24 cellular contexts compared by ENCODE assay signal in the genomic region with DNA sequence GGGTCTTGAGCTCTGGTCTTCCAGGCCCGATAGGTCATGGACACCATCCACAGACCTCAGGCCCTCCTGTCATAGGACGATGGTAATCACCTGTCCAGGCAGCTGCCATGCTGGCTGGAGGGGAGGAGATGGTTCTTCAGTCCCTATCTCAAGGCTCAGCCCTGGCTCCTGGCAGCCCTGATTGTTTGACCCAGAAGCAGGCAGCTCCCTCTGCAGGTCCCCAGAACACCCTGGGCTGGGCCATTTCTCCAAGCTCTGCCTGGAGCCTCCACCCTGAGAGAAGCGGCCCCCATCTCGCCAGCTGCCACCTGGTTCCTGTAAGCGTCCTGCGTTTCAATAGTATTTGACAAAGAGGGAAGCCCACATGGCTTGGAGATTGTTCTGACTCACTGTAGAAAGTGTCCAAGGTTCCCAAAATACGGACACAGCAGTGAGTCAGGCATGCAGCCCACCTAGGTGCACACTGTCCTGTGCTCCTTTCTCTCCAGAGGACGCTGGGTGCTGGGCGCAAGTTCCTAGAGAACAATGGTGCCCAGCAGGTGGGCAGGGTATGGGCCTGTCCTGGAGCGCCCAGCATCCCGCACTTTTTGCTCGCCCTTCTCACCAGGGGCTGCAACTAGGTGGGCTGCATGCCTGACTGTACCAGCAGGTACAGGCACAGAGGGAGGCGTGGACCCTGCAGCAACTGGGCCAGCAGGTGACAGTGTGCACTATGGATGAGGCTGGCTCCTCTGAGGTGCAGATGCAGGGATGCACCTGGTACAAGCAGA.
DNase-seq lines count a peak whose midpoint lies in the region; ATAC-seq and TF ChIP-seq lines count a peak whose summit lies in the region.
"Had no signal": no experiment of that assay in that cellular context is flagged by ENCODE, and none has a peak within 500 bp of the region (broad histone marks: within the 10 kb centered on the region; RNA-seq: fewer than 3 reads in every experiment).

No MANE protein-coding gene starts in this region.

- in situ Hi-C loops in Panc1 (cut with HindIII; ENCODE audit: low pct_unique_long_range_greater_than_20kb, low sequenced_read_pairs), result no loop called here

- H3K27me3 ChIP-seq in GM23338 (ENCODE audit: insufficient read depth), result no peaks in the 10 kb centered on the region
- H3K27me3 ChIP-seq in Panc1 (ENCODE audit: control insufficient read depth, insufficient read depth, low read length), result peaks cover 10% of the 10 kb centered on the region; the same call in 1 of the 2 replicates
- no peaks in the 10 kb centered on the region for H3K27me3 ChIP-seq in endodermal cell (ENCODE audit: control insufficient read depth, insufficient read depth, low read length, poor library complexity, severe bottlenecking)
- no peaks in the 10 kb centered on the region for H3K27me3 ChIP-seq in thyroid gland
- H3K27me3 ChIP-seq: BLaER1 treated with 17β-estradiol and CSF1 and Interleukin-3, amounts not matched to agents 10 nM and 100 nM had no signal

- no peaks in the 10 kb centered on the region for H3F3A ChIP-seq in GM23338 (replicated peaks; ENCODE audit: low read depth)

- no peak for TF ChIP-seq POLR2A in thyroid gland (IDR thresholded peaks at IDR 0.05)

- H3K27me3 Mint-ChIP-seq in GM23338 (ENCODE audit: insufficient read depth, low read depth, poor library complexity) (no peaks in the 10 kb centered on the region), endodermal cell (ENCODE audit: insufficient read depth) (peaks cover 13% of the 10 kb centered on the region)

- H3K4me1 Mint-ChIP-seq in GM23338, result no peaks in the 10 kb centered on the region
- H3K4me1 Mint-ChIP-seq in endodermal cell, result no peaks in the 10 kb centered on the region

- no peak overlapping the region for H2AFZ ChIP-seq in GM23338
- H2AFZ ChIP-seq: PC-9 had no signal

- ATAC-seq in GM23338, result peak; percentile 61
- 0 out of 2 replicates have a peak, but pooled peaks have one; percentile 28 for ATAC-seq in Panc1

- BruUV-seq in Panc1 (replicated peaks; lab: Mats Ljungman, UMichigan), result no TSS peak

- H3K9me3 ChIP-seq in Panc1 (ENCODE audit: control insufficient read depth, insufficient read depth, low read depth, low read length), result no peaks in the 10 kb centered on the region
- no peaks in the 10 kb centered on the region for H3K9me3 ChIP-seq in endodermal cell (ENCODE audit: control insufficient read depth, low read length)
- no peaks in the 10 kb centered on the region for H3K9me3 ChIP-seq in thyroid gland

- no peaks in the 10 kb centered on the region for H3K79me2 ChIP-seq in GM23338 (replicated peaks; ENCODE audit: insufficient read depth)

- H3K9ac ChIP-seq in endodermal cell (ENCODE audit: extremely low read depth, low read length, poor library complexity, severe bottlenecking), result no peak overlapping the region
- H3K9ac ChIP-seq: BLaER1 treated with 17β-estradiol and CSF1 and Interleukin-3, amounts not matched to agents 10 nM and 100 nM had no signal

- CTCF ChIA-PET in Panc1 (lab: Charles Lee), result no interaction called here

- H3K4me1 ChIP-seq in GM23338 (ENCODE audit: insufficient read depth), result no peaks in the 10 kb centered on the region
- H3K4me1 ChIP-seq in Panc1 (ENCODE audit: control insufficient read depth, insufficient read depth, low read length), result no peaks in the 10 kb centered on the region
- no peaks in the 10 kb centered on the region for H3K4me1 ChIP-seq in endodermal cell (ENCODE audit: control insufficient read depth, insufficient read depth, low read length)
- H3K4me1 ChIP-seq in thyroid gland, result no peaks in the 10 kb centered on the region

- no peak overlapping the region for H3K4me3 ChIP-seq in GM23338
- no peak overlapping the region for H3K4me3 ChIP-seq in Panc1 (ENCODE audit: low read depth in 2 of 2, low read length in 2 of 2)
- no peak overlapping the region for H3K4me3 ChIP-seq in endodermal cell (ENCODE audit: low read length)
- no peak overlapping the region for H3K4me3 ChIP-seq in thyroid gland (replicated peaks in 1 of 3)
- H3K4me3 ChIP-seq: BLaER1 treated with 17β-estradiol and CSF1 and Interleukin-3, amounts not matched to agents 10 nM and 100 nM; PC-9 had no signal

- H3K4me2 ChIP-seq in GM23338, result no peak overlapping the region
- H3K4me2 ChIP-seq: PC-9 had no signal

- WGBS in endodermal cell (ENCODE audit: insufficient coverage in 1 of 2, insufficient read length in 1 of 2), 2 experiments, result 94 to 95% methylated on average over 9 to 13 of the region's 13 CpGs
- 92 to 100% methylated on average over 6 to 12 of the region's 13 CpGs for WGBS in thyroid gland, 2 donors

- H3K9me3 Mint-ChIP-seq in GM23338 (no peaks in the 10 kb centered on the region; the same call in 2 of the 3 replicates), endodermal cell (no peaks in the 10 kb centered on the region)
- H3K9me3 Mint-ChIP-seq: CD4-positive, alpha-beta T cell had no signal

- H3K36me3 Mint-ChIP-seq in GM23338 (ENCODE audit: low read depth), result no peaks in the 10 kb centered on the region
- no peaks in the 10 kb centered on the region for H3K36me3 Mint-ChIP-seq in endodermal cell (ENCODE audit: low read depth)

- H3K36me3 ChIP-seq in GM23338 (ENCODE audit: insufficient read depth), result no peaks in the 10 kb centered on the region
- H3K36me3 ChIP-seq in Panc1 (ENCODE audit: control insufficient read depth, insufficient read depth, low read length), result no peaks in the 10 kb centered on the region
- no peaks in the 10 kb centered on the region for H3K36me3 ChIP-seq in endodermal cell (ENCODE audit: control insufficient read depth, insufficient read depth, low read length)
- H3K36me3 ChIP-seq in thyroid gland, result no peaks in the 10 kb centered on the region
- H3K36me3 ChIP-seq: BLaER1 treated with 17β-estradiol and CSF1 and Interleukin-3, amounts not matched to agents 10 nM and 100 nM had no signal

- POLR2A ChIA-PET in Panc1 (lab: Charles Lee), result no interaction called here

- H3K27ac Mint-ChIP-seq in GM23338 (no peak overlapping the region), endodermal cell (no peak overlapping the region)
- H3K27ac Mint-ChIP-seq: CD4-positive, alpha-beta T cell had no signal

- no peak overlapping the region for H3K27ac ChIP-seq in GM23338 (ENCODE audit: low read depth)
- no peak overlapping the region for H3K27ac ChIP-seq in Panc1 (ENCODE audit: low read length)
- H3K27ac ChIP-seq in endodermal cell (ENCODE audit: low read depth, low read length), result no peak overlapping the region
- H3K27ac ChIP-seq in thyroid gland, result no peak overlapping the region
- H3K27ac ChIP-seq: BLaER1 treated with 17β-estradiol and CSF1 and Interleukin-3, amounts not matched to agents 10 nM and 100 nM; HL-60; PC-9; RWPE1 had no signal

- H3K4me3 Mint-ChIP-seq in GM23338 (no peak overlapping the region), endodermal cell (no peak overlapping the region)
- H3K4me3 Mint-ChIP-seq: CD4-positive, alpha-beta T cell had no signal

- intact Hi-C loops in Panc1 (cut with micrococcal nuclease; ENCODE audit: unreplicated experiment) (no loop called here), posterior vena cava (cut with DNase I) (loop anchor here in 1 of 2 donors (2.0 kb wide), 1 partner anchor 38 kb away; no protein-coding TSS in a partner anchor), thyroid gland (cut with DNase I) (no loop called here)

- TF ChIP-seq CTCF in GM23338 (conservative IDR thresholded peaks at IDR 0.05; ENCODE audit: low read depth in 2 of 2), result peak in 1 of 2 experiments; percentile 10; a peak in 1 of 4 replicates
- TF ChIP-seq CTCF in Panc1 (IDR thresholded peaks at IDR 0.05), result no peak
- TF ChIP-seq CTCF in endodermal cell (conservative IDR thresholded peaks at IDR 0.05), result peak; percentile 33
- no peak for TF ChIP-seq CTCF in thyroid gland (IDR thresholded peaks at IDR 0.05)

- no peaks in the 10 kb centered on the region for H4K20me1 ChIP-seq in GM23338 (replicated peaks; ENCODE audit: insufficient read depth)
- H4K20me1 ChIP-seq: BLaER1 treated with 17β-estradiol and CSF1 and Interleukin-3, amounts not matched to agents 10 nM and 100 nM had no signal

- no peak for DNase-seq in GM23338 (ENCODE audit: low spot score)
- DNase-seq in Panc1 (ENCODE audit: low read depth, low spot score), result no peak
- DNase-seq in endodermal cell, result peak; percentile 42
- peak; percentile 62 for DNase-seq in posterior vena cava (ENCODE audit: low spot score)
- DNase-seq in NCI-H146 (lab: John Stamatoyannopoulos, UW), result no peak
- no peak for DNase-seq in thyroid gland
- no peak for DNase-seq in NCI-H2227 treated with DMSO at 0.1 percent for 48 hours (lab: John Stamatoyannopoulos, UW)
- DNase-seq in activated CD4-positive, alpha-beta T cell treated with anti-CD3 and anti-CD28 coated beads, Interleukin-2, amount 50 U/mL, for 1 hour, result no peak
- DNase-seq: CD4-positive, alpha-beta T cell; DMS53; GOT3; HCEC 1CT; Karpas-422; NCI-H1092 treated with DMSO at 0.1 percent for 48 hours; NCI-H1436; NCI-H187 treated with DMSO at 0.1 percent for 48 hours; NCI-H2171 treated with DMSO at 0.1 percent for 48 hours; NCI-H446 treated with DMSO at 0.1 percent for 48 hours; NCI-H526; PC-9; SHP77 had no signal

- H3K9me2 ChIP-seq in GM23338 (ENCODE audit: insufficient read depth), result no peaks in the 10 kb centered on the region

TF ChIP-seq in GM23338, 12 proteins besides CTCF, POLR2A, EP300 and RAD21 (continues in another document):
- TF ChIP-seq EZH2phosphoT487 (IDR thresholded peaks at IDR 0.05; ENCODE audit: unreplicated experiment), result no peak
- no peak for TF ChIP-seq JUNB (IDR thresholded peaks at IDR 0.05; ENCODE audit: unreplicated experiment)
- TF ChIP-seq ZNF331 (CRISPR knock-in tag; IDR thresholded peaks at IDR 0.05; ENCODE audit: low read depth), result no peak
- TF ChIP-seq, protein P1, sequence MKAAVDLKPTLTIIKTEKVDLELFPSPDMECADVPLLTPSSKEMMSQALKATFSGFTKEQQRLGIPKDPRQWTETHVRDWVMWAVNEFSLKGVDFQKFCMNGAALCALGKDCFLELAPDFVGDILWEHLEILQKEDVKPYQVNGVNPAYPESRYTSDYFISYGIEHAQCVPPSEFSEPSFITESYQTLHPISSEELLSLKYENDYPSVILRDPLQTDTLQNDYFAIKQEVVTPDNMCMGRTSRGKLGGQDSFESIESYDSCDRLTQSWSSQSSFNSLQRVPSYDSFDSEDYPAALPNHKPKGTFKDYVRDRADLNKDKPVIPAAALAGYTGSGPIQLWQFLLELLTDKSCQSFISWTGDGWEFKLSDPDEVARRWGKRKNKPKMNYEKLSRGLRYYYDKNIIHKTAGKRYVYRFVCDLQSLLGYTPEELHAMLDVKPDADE (IDR thresholded peaks at IDR 0.05), result no peak
- TF ChIP-seq STAT1 (IDR thresholded peaks at IDR 0.05; ENCODE audit: unreplicated experiment), result no peak
- TF ChIP-seq EZH2 (IDR thresholded peaks at IDR 0.05; ENCODE audit: low read depth, unreplicated experiment), result no peak
- no peak for TF ChIP-seq NANOG (IDR thresholded peaks at IDR 0.05; ENCODE audit: borderline replicate concordance)

Comparison
In these comparisons a context has a peak if more than half of its experiments do, and no peak if none do; other contexts are left out.
1. DNase-seq: peak in endodermal cell (single experiment) and posterior vena cava (single experiment); none in GM23338 (single experiment), Panc1 (single experiment), NCI-H146 (single experiment), thyroid gland (0 of 2), NCI-H2227 treated with DMSO at 0.1 percent for 48 hours (single experiment) and activated CD4-positive, alpha-beta T cell treated with anti-CD3 and anti-CD28 coated beads, Interleukin-2, amount 50 U/mL, for 1 hour (single experiment).